In genomic region chr3:193637831-193638230, GRCh38 we compare ENCODE assay signal across 23 cellular contexts.
"Had no signal": no experiment of that assay in that cellular context is flagged by ENCODE, and none has a peak within 500 bp of the region (broad histone marks: within the 10 kb centered on the region; RNA-seq: fewer than 3 reads in every experiment).

No MANE protein-coding gene starts in this region.

- H2AFZ ChIP-seq: parathyroid adenoma had no signal

- H3K27ac Mint-ChIP-seq: endodermal cell; naive thymus-derived CD4-positive, alpha-beta T cell; nephron progenitor cell; stimulated activated naive B cell treated with anti-CD40 and anti-IgM and Interleukin-4, amounts not matched to agents 10 μg/mL and 1 μg/mL and 100 μg/mL, for 72 hours; stimulated activated naive CD8-positive, alpha-beta T cell treated with anti-CD3 and anti-CD28 coated beads, Interleukin-15, amount 100 ng/mL, for 72 hours had no signal

- H3K4me1 ChIP-seq: gastrocnemius medialis, left ventricle myocardium inferior, lower lobe of right lung, parathyroid adenoma, prostate gland, right lobe of liver, testis, tibial nerve, upper lobe of right lung, vagina had no signal

- DNase-seq: effector CD4-positive, alpha-beta T cell; endodermal cell; gastrocnemius medialis; kidney; left cardiac atrium; left ventricle myocardium inferior; lower lobe of right lung; naive thymus-derived CD4-positive, alpha-beta T cell; nephron progenitor cell; retina; right lobe of liver; stimulated activated CD4-positive, alpha-beta T cell treated with anti-CD3 and anti-CD28 coated beads, Interleukin-2, amount 100 ng/mL, for 24 hours; stimulated activated CD4-positive, alpha-beta T cell treated with anti-CD3 and anti-CD28 coated beads, Interleukin-4, amount 100 ng/mL, for 4 hours; stimulated activated naive B cell treated with anti-CD40 and anti-IgM and Interleukin-4, amounts not matched to agents 10 μg/mL and 1 μg/mL and 100 μg/mL, for 72 hours; stimulated activated naive CD8-positive, alpha-beta T cell treated with anti-CD3 and anti-CD28 coated beads, Interleukin-15, amount 100 ng/mL, for 72 hours; testis; upper lobe of right lung had no signal

- H3K4me3 Mint-ChIP-seq: endodermal cell; naive thymus-derived CD4-positive, alpha-beta T cell; nephron progenitor cell; stimulated activated naive B cell treated with anti-CD40 and anti-IgM and Interleukin-4, amounts not matched to agents 10 μg/mL and 1 μg/mL and 100 μg/mL, for 72 hours; stimulated activated naive CD8-positive, alpha-beta T cell treated with anti-CD3 and anti-CD28 coated beads, Interleukin-15, amount 100 ng/mL, for 72 hours had no signal

- H3K4me3 ChIP-seq: coronary artery, gastrocnemius medialis, left ventricle myocardium inferior, lower lobe of right lung, prostate gland, right lobe of liver, skin epidermis, testis, tibial nerve, upper lobe of right lung, vagina had no signal

- H3K27me3 ChIP-seq: gastrocnemius medialis, right lobe of liver, testis, tibial nerve, upper lobe of right lung, vagina had no signal

- H3K79me2 ChIP-seq: parathyroid adenoma had no signal

- H3K4me1 Mint-ChIP-seq: endodermal cell; naive thymus-derived CD4-positive, alpha-beta T cell; nephron progenitor cell; stimulated activated naive B cell treated with anti-CD40 and anti-IgM and Interleukin-4, amounts not matched to agents 10 μg/mL and 1 μg/mL and 100 μg/mL, for 72 hours; stimulated activated naive CD8-positive, alpha-beta T cell treated with anti-CD3 and anti-CD28 coated beads, Interleukin-15, amount 100 ng/mL, for 72 hours had no signal

- H3K9me3 ChIP-seq: gastrocnemius medialis, left ventricle myocardium inferior, lower lobe of right lung, prostate gland, right lobe of liver, testis, tibial nerve, upper lobe of right lung, vagina had no signal

- H3K27ac ChIP-seq: coronary artery, gastrocnemius medialis, left ventricle myocardium inferior, lower lobe of right lung, parathyroid adenoma, prostate gland, right lobe of liver, skin epidermis, testis, tibial nerve, upper lobe of right lung, vagina had no signal

- H3K27me3 Mint-ChIP-seq: naive thymus-derived CD4-positive, alpha-beta T cell; stimulated activated naive B cell treated with anti-CD40 and anti-IgM and Interleukin-4, amounts not matched to agents 10 μg/mL and 1 μg/mL and 100 μg/mL, for 72 hours; stimulated activated naive CD8-positive, alpha-beta T cell treated with anti-CD3 and anti-CD28 coated beads, Interleukin-15, amount 100 ng/mL, for 72 hours had no signal

- H3K36me3 ChIP-seq: prostate gland had no signal

- ATAC-seq: gastrocnemius medialis; left cardiac atrium; lower lobe of right lung; naive thymus-derived CD4-positive, alpha-beta T cell; right lobe of liver; stimulated activated naive B cell treated with anti-CD40 and anti-IgM and Interleukin-4, amounts not matched to agents 10 μg/mL and 1 μg/mL and 100 μg/mL, for 72 hours; stimulated activated naive CD8-positive, alpha-beta T cell treated with anti-CD3 and anti-CD28 coated beads, Interleukin-15, amount 100 ng/mL, for 72 hours; upper lobe of right lung had no signal

- H3K9me3 Mint-ChIP-seq: endodermal cell; nephron progenitor cell; stimulated activated naive B cell treated with anti-CD40 and anti-IgM and Interleukin-4, amounts not matched to agents 10 μg/mL and 1 μg/mL and 100 μg/mL, for 72 hours; stimulated activated naive CD8-positive, alpha-beta T cell treated with anti-CD3 and anti-CD28 coated beads, Interleukin-15, amount 100 ng/mL, for 72 hours had no signal

- H3K9ac ChIP-seq: parathyroid adenoma had no signal
